ENCODE assay signal across 15 cellular contexts in the genomic region with DNA sequence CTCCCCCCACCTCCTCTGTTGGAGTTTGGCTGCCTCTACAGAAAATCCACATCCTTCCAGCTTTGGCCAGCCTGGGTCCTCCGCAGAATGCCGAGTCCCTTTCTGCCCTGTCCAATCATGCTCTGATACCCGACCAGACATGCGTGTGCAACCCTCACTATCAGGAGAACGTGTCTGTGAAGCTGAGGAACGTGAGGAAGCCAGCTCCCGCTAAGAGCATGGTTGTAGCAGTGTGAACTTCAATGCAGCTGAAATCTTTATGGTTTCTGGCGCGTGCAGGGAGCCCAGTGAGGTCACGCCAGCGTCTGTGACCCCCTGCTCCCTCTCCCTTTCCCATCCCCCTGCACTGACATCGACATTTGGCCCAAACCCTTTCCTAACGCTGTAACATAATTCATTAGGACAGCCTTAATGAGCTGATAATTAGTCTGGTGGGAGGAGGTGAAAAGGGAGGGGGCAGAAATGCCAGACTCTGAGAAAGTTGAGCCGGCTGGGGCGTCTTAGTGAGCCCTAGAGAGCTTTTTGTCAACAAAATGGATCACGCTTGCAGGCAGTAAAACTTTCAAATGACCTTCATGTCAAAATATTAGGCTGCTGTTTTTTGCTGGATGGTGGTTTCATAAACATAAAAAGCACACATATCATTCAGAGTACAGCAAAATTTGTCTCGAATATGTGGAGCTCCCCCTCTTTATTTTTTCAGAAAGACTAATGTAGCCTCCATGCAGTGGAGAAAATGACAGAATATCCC.
A peak's percentile ranks its signal among the peaks of the same experiment; 100 is the strongest.
DNase-seq lines count a peak whose midpoint lies in the region; ATAC-seq, FAIRE-seq and TF ChIP-seq lines count a peak whose summit lies in the region.
"Had no signal": no experiment of that assay in that cellular context is flagged by ENCODE, and none has a peak within 500 bp of the region (broad histone marks: within the 10 kb centered on the region; RNA-seq: fewer than 3 reads in every experiment).

No MANE protein-coding gene starts in this region.

- H3K27ac ChIP-seq in cingulate gyrus (ENCODE audit: low read depth, low read length) (peak overlapping the region; percentile 84), kidney (ENCODE audit: low read depth in 2 of 2, low read length in 2 of 2) (no peak overlapping the region), gastrocnemius medialis (peak overlapping the region in 2 of 4 donors; percentile 39 to 40)
- H3K27ac ChIP-seq: C4-2B had no signal

- H3K4me1 ChIP-seq in kidney (ENCODE audit: control insufficient read depth in 1 of 2, insufficient read depth in 1 of 2, low read depth in 1 of 2, low read length in 2 of 2) = peaks cover 0 to 5% of the 10 kb centered on the region in 2 donors
- peaks cover 13% of the 10 kb centered on the region in 2 donors for H3K4me1 ChIP-seq in gastrocnemius medialis

- peak overlapping the region; percentile 48 to 49 for H3K4me3 ChIP-seq in kidney (ENCODE audit: low read length in 2 of 2)
- H3K4me3 ChIP-seq in gastrocnemius medialis = peak overlapping the region; percentile 32 to 43 (median 38)

- intact Hi-C loops in kidney (cut with DNase I) (no loop called here), gastrocnemius medialis (cut with DNase I; ENCODE audit: low total_unique reads) (no loop called here)

- in situ Hi-C loops in gastrocnemius medialis (cut with MboI; ENCODE audit: low sequenced_read_pairs in 4 of 4) = no loop called here

- H3K36me3 ChIP-seq in kidney (ENCODE audit: control insufficient read depth in 1 of 2, insufficient read depth in 2 of 2, low read length in 2 of 2) = no peaks in the 10 kb centered on the region
- H3K36me3 ChIP-seq in gastrocnemius medialis = no peaks in the 10 kb centered on the region

- DNase-seq in EH (ENCODE audit: low read depth) = peak; percentile 39
- peak; percentile 74 for DNase-seq in kidney
- DNase-seq in gastrocnemius medialis = no peak
- no peak for DNase-seq in NCI-H187 (lab: John Stamatoyannopoulos, UW)
- DNase-seq: activated CD4-positive, alpha-beta T cell treated with anti-CD3 and anti-CD28 coated beads for 36 hours; left colon; NCI-H1694; NK-92 treated with Interleukin-12 subunit alpha and Interleukin-12 subunit beta, amount 100 ng/mL, for 24 hours had no signal

- peaks cover 0 to 8% of the 10 kb centered on the region in 2 donors for H3K9me3 ChIP-seq in kidney (ENCODE audit: control insufficient read depth in 1 of 2, low read length in 2 of 2)
- H3K9me3 ChIP-seq in gastrocnemius medialis = no peaks in the 10 kb centered on the region

- TF ChIP-seq CTCF in kidney (IDR thresholded peaks at IDR 0.05; ENCODE audit: borderline replicate concordance, extremely low read depth, insufficient read depth) = no peak
- no peak for TF ChIP-seq CTCF in gastrocnemius medialis (IDR thresholded peaks at IDR 0.05 in 4 of 5, conservative IDR thresholded peaks at IDR 0.05 in 1 of 5)

- no peak for TF ChIP-seq POLR2A in gastrocnemius medialis (IDR thresholded peaks at IDR 0.05)

- H3K27me3 ChIP-seq in gastrocnemius medialis = no peaks in the 10 kb centered on the region

- no peak overlapping the region for H3K9ac ChIP-seq in kidney (ENCODE audit: low read length in 2 of 2)

- no peak for FAIRE-seq in kidney (lab: Jason Lieb, UNC)
- FAIRE-seq: G401.6 had no signal

- peak; percentile 60 to 78 for ATAC-seq in gastrocnemius medialis
- no peak for ATAC-seq in GM21528 (IDR thresholded peaks at IDR 0.05; ENCODE audit: low FRiP score, unreplicated experiment)
- no peak for ATAC-seq in HG03159 (IDR thresholded peaks at IDR 0.05; ENCODE audit: unreplicated experiment)
- no peak for ATAC-seq in GM19351 (IDR thresholded peaks at IDR 0.05; ENCODE audit: unreplicated experiment)
- ATAC-seq: activated CD4-positive, alpha-beta T cell treated with anti-CD3 and anti-CD28 coated beads for 36 hours; activated T-helper 17 cell treated with anti-CD3 and anti-CD28 coated beads, Interleukin-2, amount 50 U/mL, for 72 hours; left colon had no signal

Comparison
In these comparisons a context has a peak if more than half of its experiments do, and no peak if none do; other contexts are left out.
1. DNase-seq: peak in EH (single experiment) and kidney (single experiment); none in gastrocnemius medialis (0 of 2) and NCI-H187 (0 of 2).
2. ATAC-seq: peak in gastrocnemius medialis (2 of 2); none in GM21528 (single experiment), HG03159 (single experiment) and GM19351 (single experiment).